ENCODE assay signal across 20 cellular contexts in the genomic region with DNA sequence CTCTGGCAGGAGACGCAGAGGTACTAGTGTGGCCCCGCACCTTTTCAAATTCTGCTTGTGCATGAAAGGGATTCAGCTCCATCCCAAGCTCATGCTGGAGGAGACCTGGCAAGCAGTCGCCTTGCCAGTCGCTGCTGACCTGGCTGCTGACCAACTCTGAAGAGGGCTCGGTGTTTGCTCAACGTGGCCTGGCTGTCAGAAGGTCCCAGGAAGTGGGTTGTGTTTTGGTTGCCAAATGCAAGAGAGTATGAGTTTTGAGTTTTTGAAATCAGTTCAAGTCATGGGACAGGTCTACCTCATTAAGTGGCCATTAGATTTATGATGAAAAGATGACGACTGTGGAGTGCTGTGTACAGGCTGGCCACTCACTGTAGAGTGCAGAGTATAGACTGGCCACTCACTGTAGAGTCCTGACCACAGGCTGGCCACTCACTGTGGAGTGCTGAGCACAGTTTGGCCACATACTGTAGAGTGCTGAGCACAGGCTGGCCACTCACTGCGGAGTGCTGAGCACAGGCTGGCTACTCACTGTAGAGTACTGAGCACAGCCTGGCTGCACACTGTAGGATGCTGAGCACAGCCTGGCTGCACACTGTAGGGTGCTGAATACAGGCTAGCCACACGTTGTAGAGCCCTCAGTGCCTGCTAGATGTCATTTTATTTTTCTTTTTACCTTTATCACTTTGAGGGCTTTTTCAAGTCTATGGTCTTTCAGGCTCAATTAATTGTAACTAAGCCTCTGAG.
DNase-seq lines count a peak whose midpoint lies in the region; ATAC-seq and TF ChIP-seq lines count a peak whose summit lies in the region.
"Had no signal": no experiment of that assay in that cellular context is flagged by ENCODE, and none has a peak within 500 bp of the region (broad histone marks: within the 10 kb centered on the region; RNA-seq: fewer than 3 reads in every experiment).

No MANE protein-coding gene starts in this region.

- H3K27ac ChIP-seq in HEK293 (ENCODE audit: extremely low read depth, low read depth, low read length) (no peak overlapping the region), neuronal stem cell (replicated peaks; ENCODE audit: low read length) (no peak overlapping the region), RWPE1 (no peak overlapping the region)
- H3K27ac ChIP-seq: heart right ventricle, Peyer's patch had no signal

- no peaks in the 10 kb centered on the region for H3K4me1 Mint-ChIP-seq in immature natural killer cell

- H3K4ac ChIP-seq in neuronal stem cell (ENCODE audit: low read length), result no peak overlapping the region

- no peaks in the 10 kb centered on the region for H3K9me3 ChIP-seq in HEK293 (ENCODE audit: control insufficient read depth, insufficient read depth, low read depth, low read length)
- H3K9me3 ChIP-seq in neuronal stem cell (replicated peaks in 1 of 2; ENCODE audit: control insufficient read depth in 2 of 2, insufficient read depth in 1 of 2, low read depth in 1 of 2, low read length in 2 of 2), result peaks cover 0 to 2% of the 10 kb centered on the region in 2 donors

- H3K27me3 Mint-ChIP-seq in immature natural killer cell (ENCODE audit: low read depth in 3 of 3), result peaks cover 7 to 13% (median 13%) of the 10 kb centered on the region in 3 donors

- no peaks in the 10 kb centered on the region for H3K4me1 ChIP-seq in HEK293 (ENCODE audit: control insufficient read depth, insufficient read depth, low read length)
- peaks cover 5 to 13% of the 10 kb centered on the region in 2 donors for H3K4me1 ChIP-seq in neuronal stem cell (ENCODE audit: control insufficient read depth in 2 of 2, insufficient read depth in 1 of 2, low read depth in 1 of 2, low read length in 2 of 2)
- H3K4me1 ChIP-seq: Peyer's patch had no signal

- peak overlapping the region; percentile 36 for H3K9ac ChIP-seq in neuronal stem cell (ENCODE audit: low read depth, low read length, poor library complexity)

- no peak overlapping the region for H3K23ac ChIP-seq in neuronal stem cell (ENCODE audit: low read depth, low read length, poor library complexity)

- peaks cover 0 to 12% (median 0%) of the 10 kb centered on the region in 6 donors for H3K9me3 Mint-ChIP-seq in immature natural killer cell
- H3K9me3 Mint-ChIP-seq: stimulated activated naive CD8-positive, alpha-beta T cell treated with anti-CD3 and anti-CD28 coated beads, Interleukin-15, Interleukin-2, amounts not matched to agents 100 ng/mL and 50 ng/mL, for 24 hours had no signal

- H3K36me3 ChIP-seq in HEK293 (ENCODE audit: control insufficient read depth in 2 of 2, insufficient read depth in 1 of 2, low read length in 2 of 2) (no peaks in the 10 kb centered on the region), neuronal stem cell (replicated peaks in 1 of 2; ENCODE audit: control insufficient read depth in 2 of 2, insufficient read depth in 2 of 2, low read length in 2 of 2) (no peaks in the 10 kb centered on the region)
- H3K36me3 ChIP-seq: heart right ventricle, Peyer's patch had no signal

- no peak overlapping the region for H2BK15ac ChIP-seq in neuronal stem cell (ENCODE audit: low read length)

- H3K36me3 Mint-ChIP-seq in immature natural killer cell, result peaks cover 0 to 3% (median 0%) of the 10 kb centered on the region in 3 donors

- no peak overlapping the region for H2BK120ac ChIP-seq in neuronal stem cell (ENCODE audit: low read depth, low read length)

- no peak overlapping the region for H4K91ac ChIP-seq in neuronal stem cell (ENCODE audit: low read depth, low read length, poor library complexity)

- no peaks in the 10 kb centered on the region for H3K79me1 ChIP-seq in neuronal stem cell (ENCODE audit: low read depth, low read length)

- DNase-seq in NCI-H446 treated with DMSO at 0.1 percent for 48 hours (lab: John Stamatoyannopoulos, UW) (peak; percentile 39), fibroblast of mammary gland (ENCODE audit: low read depth) (peak; percentile 8), neuronal stem cell (ENCODE audit: low spot score) (no peak), NCI-H1930 (lab: John Stamatoyannopoulos, UW) (no peak), RWPE1 (ENCODE audit: low spot score) (no peak), immature natural killer cell (no peak)
- DNase-seq: activated CD4-positive, alpha-beta T cell treated with anti-CD3 and anti-CD28 coated beads, Interleukin-2, amount 50 U/mL, for 48 hours; activated naive CD4-positive, alpha-beta T cell treated with anti-CD3 and anti-CD28 coated beads for 36 hours; activated T-cell treated with anti-CD3 and anti-CD28 coated beads, Interleukin-2, amount 50 U/mL, for 1 hour; anterior cingulate cortex; GOT3; mesendoderm; NCI-H2107; NCI-H526 treated with DMSO at 0.1 percent for 48 hours; Peyer's patch; right cardiac atrium had no signal

- H3K18ac ChIP-seq in neuronal stem cell (ENCODE audit: low read length), result peak overlapping the region; percentile 61

- no peak overlapping the region for H2BK12ac ChIP-seq in neuronal stem cell (ENCODE audit: low read length)

- peak overlapping the region; percentile 85 for H3K14ac ChIP-seq in neuronal stem cell (ENCODE audit: low read length)

- no peak overlapping the region for H3K4me3 Mint-ChIP-seq in immature natural killer cell
- H3K4me3 Mint-ChIP-seq: activated naive CD4-positive, alpha-beta T cell treated with anti-CD3 and anti-CD28 coated beads for 36 hours; stimulated activated naive CD8-positive, alpha-beta T cell treated with anti-CD3 and anti-CD28 coated beads, Interleukin-15, Interleukin-2, amounts not matched to agents 100 ng/mL and 50 ng/mL, for 24 hours had no signal

- CTCF ChIA-PET in HEK293 (lab: Yijun Ruan, JAX), result no interaction called here
- CTCF ChIA-PET in RWPE1 (lab: Yijun Ruan, JAX), result no interaction called here

- no peak overlapping the region for H3K27ac Mint-ChIP-seq in immature natural killer cell
- H3K27ac Mint-ChIP-seq: activated naive CD4-positive, alpha-beta T cell treated with anti-CD3 and anti-CD28 coated beads for 36 hours; stimulated activated naive CD8-positive, alpha-beta T cell treated with anti-CD3 and anti-CD28 coated beads, Interleukin-15, Interleukin-2, amounts not matched to agents 100 ng/mL and 50 ng/mL, for 24 hours had no signal

- H2AFZ ChIP-seq in neuronal stem cell (ENCODE audit: low read length), result peak overlapping the region; percentile 32

- TF ChIP-seq CTCF in HEK293 (tag by site-specific recombination; IDR thresholded peaks at IDR 0.05) (no peak), fibroblast of mammary gland (conservative IDR thresholded peaks at IDR 0.05; ENCODE audit: control insufficient read depth, insufficient read depth, low read depth, low read length) (no peak), RWPE1 (conservative IDR thresholded peaks at IDR 0.05; ENCODE audit: low read depth) (no peak)

- ATAC-seq in GM18498 (IDR thresholded peaks at IDR 0.05; ENCODE audit: unreplicated experiment), result no peak

- no peaks in the 10 kb centered on the region for H3K27me3 ChIP-seq in neuronal stem cell (ENCODE audit: control insufficient read depth in 3 of 3, insufficient read depth in 3 of 3, low read depth in 1 of 3, low read length in 3 of 3)
- H3K27me3 ChIP-seq: heart right ventricle, Peyer's patch had no signal

- H2BK5ac ChIP-seq in neuronal stem cell (ENCODE audit: low read length), result no peak overlapping the region

- H3K4me2 ChIP-seq in neuronal stem cell (ENCODE audit: insufficient read depth, low read length, poor library complexity, severe bottlenecking), result no peak overlapping the region

- POLR2A ChIA-PET in HEK293 (lab: Yijun Ruan, JAX), result no interaction called here
- POLR2A ChIA-PET in RWPE1 (lab: Yijun Ruan, JAX; ENCODE audit: low non-redundant PET), result no interaction called here

- no CpG with 5 or more reads among the region's 9 CpGs for WGBS in neuronal stem cell (ENCODE audit: extremely low coverage in 2 of 2, insufficient read length in 2 of 2, insufficient replicate concordance in 1 of 2), 2 donors

- H2AK5ac ChIP-seq in neuronal stem cell (ENCODE audit: low read depth, low read length), result peak overlapping the region; percentile 51

- H4K8ac ChIP-seq in neuronal stem cell (ENCODE audit: low read depth, low read length), result no peak overlapping the region

- no peak overlapping the region for H3K4me3 ChIP-seq in HEK293 (ENCODE audit: low read depth, low read length)
- no peak overlapping the region for H3K4me3 ChIP-seq in fibroblast of mammary gland (ENCODE audit: control insufficient read depth, low read depth, low read length)
- H3K4me3 ChIP-seq in neuronal stem cell (ENCODE audit: low read length in 2 of 2), result peak overlapping the region in 1 of 2 donors; percentile 47
- H3K4me3 ChIP-seq: heart right ventricle, Peyer's patch had no signal

TF ChIP-seq in HEK293, 187 proteins besides CTCF, POLR2A, EP300 and RAD21:
- TF ChIP-seq ZNF311 (tag by site-specific recombination; IDR thresholded peaks at IDR 0.05; ENCODE audit: borderline replicate concordance), result no peak
- TF ChIP-seq ZBTB17 (tag by site-specific recombination; IDR thresholded peaks at IDR 0.05), result peak; percentile 58; the same call in 1 of the 2 replicates
- TF ChIP-seq OVOL3 (tag by site-specific recombination; IDR thresholded peaks at IDR 0.05), result no peak
- TF ChIP-seq ZNF776 (tag by site-specific recombination; IDR thresholded peaks at IDR 0.05; ENCODE audit: borderline replicate concordance), result no peak
- no peak for TF ChIP-seq ZNF155 (tag by site-specific recombination; IDR thresholded peaks at IDR 0.05)
- TF ChIP-seq ZNF843 (tag by site-specific recombination; IDR thresholded peaks at IDR 0.05), result no peak
- TF ChIP-seq, protein P1, sequence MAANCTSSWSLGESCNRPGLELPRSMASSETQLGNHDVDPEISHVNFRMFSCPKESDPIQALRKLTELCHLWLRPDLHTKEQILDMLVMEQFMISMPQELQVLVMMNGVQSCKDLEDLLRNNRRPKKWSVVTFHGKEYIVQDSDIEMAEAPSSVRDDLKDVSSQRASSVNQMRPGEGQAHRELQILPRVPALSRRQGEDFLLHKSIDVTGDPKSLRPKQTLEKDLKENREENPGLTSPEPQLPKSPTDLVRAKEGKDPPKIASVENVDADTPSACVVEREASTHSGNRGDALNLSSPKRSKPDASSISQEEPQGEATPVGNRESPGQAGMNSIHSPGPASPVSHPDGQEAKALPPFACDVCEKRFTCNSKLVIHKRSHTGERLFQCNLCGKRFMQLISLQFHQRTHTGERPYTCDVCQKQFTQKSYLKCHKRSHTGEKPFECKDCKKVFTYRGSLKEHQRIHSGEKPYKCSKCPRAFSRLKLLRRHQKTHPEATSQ (tag by site-specific recombination; IDR thresholded peaks at IDR 0.05), result no peak
- TF ChIP-seq ZNF211 (tag by site-specific recombination; IDR thresholded peaks at IDR 0.05; ENCODE audit: low read depth), result no peak

Comparison
In these comparisons a context has a peak if more than half of its experiments do, and no peak if none do; other contexts are left out.
1. DNase-seq: peak in NCI-H446 treated with DMSO at 0.1 percent for 48 hours (single experiment) and fibroblast of mammary gland (single experiment); none in neuronal stem cell (single experiment), NCI-H1930 (0 of 2), RWPE1 (single experiment) and immature natural killer cell (0 of 3).